Comparison of ENCODE assay signal across 14 cellular contexts in the genomic region with DNA sequence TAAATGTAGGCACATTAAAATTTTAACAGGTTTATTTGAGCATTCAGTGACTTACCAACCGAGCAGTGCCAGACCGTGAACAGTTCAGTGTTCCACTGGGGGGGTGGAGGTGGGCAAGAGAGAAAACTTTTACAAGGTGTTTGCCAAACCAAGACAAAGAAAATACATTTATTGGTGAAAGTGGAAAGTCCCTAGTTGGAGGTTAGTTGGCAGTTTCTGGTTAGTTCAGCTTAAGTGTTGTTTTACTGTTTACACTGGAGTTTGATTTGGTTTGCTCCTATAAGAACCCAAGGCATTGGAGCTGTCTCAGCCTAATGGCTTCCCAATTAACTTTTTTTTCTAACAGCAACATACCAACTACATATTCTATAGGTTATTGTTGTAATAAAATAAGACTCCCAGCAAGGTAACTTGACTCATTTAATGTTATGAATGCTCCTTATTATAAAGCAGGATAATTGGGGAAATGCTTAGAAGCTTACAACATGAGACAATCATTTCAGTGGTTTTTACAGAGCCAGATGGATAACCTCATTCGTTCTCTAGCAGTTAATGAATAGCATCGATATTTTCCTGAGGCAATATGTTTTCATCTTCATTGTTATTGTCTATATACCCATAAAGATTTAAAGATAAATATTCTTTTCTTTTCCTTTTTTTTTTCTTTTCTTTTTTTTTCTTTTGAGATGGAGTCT.
"Had no signal": no experiment of that assay in that cellular context is flagged by ENCODE, and none has a peak within 500 bp of the region (broad histone marks: within the 10 kb centered on the region; RNA-seq: fewer than 3 reads in every experiment).

No MANE protein-coding gene starts in this region.

- H3K27ac ChIP-seq: heart right ventricle, pancreas, thoracic aorta had no signal

- H3K36me3 ChIP-seq: heart right ventricle, pancreas, thoracic aorta had no signal

- H3K4me1 Mint-ChIP-seq: stimulated activated naive CD8-positive, alpha-beta T cell treated with anti-CD3 and anti-CD28 coated beads, Interleukin-15, amount 100 ng/mL, for 72 hours had no signal

- H3K27me3 Mint-ChIP-seq: stimulated activated naive CD8-positive, alpha-beta T cell treated with anti-CD3 and anti-CD28 coated beads, Interleukin-15, amount 100 ng/mL, for 72 hours had no signal

- H3K27me3 ChIP-seq: heart right ventricle, pancreas had no signal

- FAIRE-seq: kidney, pancreas had no signal

- H3K9me3 ChIP-seq: heart right ventricle, pancreas, thoracic aorta had no signal

- DNase-seq: activated CD4-positive, alpha-beta T cell treated with anti-CD3 and anti-CD28 coated beads, Interleukin-2, amount 50 U/mL, for 1 hour; activated naive CD4-positive, alpha-beta T cell treated with anti-CD3 and anti-CD28 coated beads, Interleukin-2, amount 50 U/mL, for 16 hours; activated T-cell treated with anti-CD3 and anti-CD28 coated beads, Interleukin-2, amount 50 U/mL, for 1 hour; dermis blood vessel endothelial cell; endodermal cell; heart right ventricle; kidney; midbrain; pancreas; stimulated activated CD4-positive, alpha-beta T cell treated with anti-CD3 and anti-CD28 coated beads, Interleukin-15, amount 100 ng/mL, for 24 hours; stimulated activated CD4-positive, alpha-beta T cell treated with anti-CD3 and anti-CD28 coated beads, Interleukin-4, amount 100 ng/mL, for 4 hours; stimulated activated naive CD8-positive, alpha-beta T cell treated with anti-CD3 and anti-CD28 coated beads, Interleukin-15, amount 100 ng/mL, for 72 hours; T-helper 2 cell had no signal

- H3K4me1 ChIP-seq: heart right ventricle, pancreas had no signal

- H3K27ac Mint-ChIP-seq: endodermal cell had no signal

- H3K9me3 Mint-ChIP-seq: endodermal cell; stimulated activated naive CD8-positive, alpha-beta T cell treated with anti-CD3 and anti-CD28 coated beads, Interleukin-15, amount 100 ng/mL, for 72 hours had no signal

- H3K4me3 Mint-ChIP-seq: endodermal cell; stimulated activated naive CD8-positive, alpha-beta T cell treated with anti-CD3 and anti-CD28 coated beads, Interleukin-15, amount 100 ng/mL, for 72 hours had no signal

- H3K4me3 ChIP-seq: heart right ventricle, pancreas, thoracic aorta had no signal

- ATAC-seq: heart right ventricle; pancreas; stimulated activated naive CD8-positive, alpha-beta T cell treated with anti-CD3 and anti-CD28 coated beads, Interleukin-15, amount 100 ng/mL, for 72 hours had no signal
